Comparison of ENCODE assay signal across 25 cellular contexts in the genomic region with DNA sequence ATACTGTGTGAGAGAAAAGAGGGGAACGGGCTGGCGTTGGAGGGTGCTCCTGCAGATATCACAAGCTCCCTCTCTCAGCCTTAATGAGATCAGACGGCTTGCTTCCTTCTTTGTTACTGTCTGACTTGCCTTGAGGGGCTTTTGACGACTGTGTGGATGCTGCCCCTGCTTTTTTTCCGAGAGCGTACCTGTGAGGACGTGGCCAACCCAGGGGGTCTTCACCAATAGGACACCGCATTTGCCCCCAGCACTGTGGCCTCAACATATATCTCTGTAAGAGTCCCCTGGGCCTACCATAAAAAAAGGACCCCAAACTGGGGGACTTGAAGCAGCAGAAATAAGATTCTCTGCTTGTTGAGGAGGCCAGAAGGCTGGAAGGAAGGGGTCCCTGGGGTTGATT.
"Had no signal": no experiment of that assay in that cellular context is flagged by ENCODE, and none has a peak within 500 bp of the region (broad histone marks: within the 10 kb centered on the region; RNA-seq: fewer than 3 reads in every experiment).

No MANE protein-coding gene starts in this region.

- H3K27ac Mint-ChIP-seq: mesothelial cell of epicardium; natural killer cell treated with Interleukin-12 subunit alpha and Interleukin-12 subunit beta and Interleukin-15 and Interleukin-18, amount 100 ng/mL, for 72 hours; progenitor cell of endocrine pancreas; stimulated activated effector memory CD8-positive, alpha-beta T cell treated with anti-CD3 and anti-CD28 coated beads, Interleukin-12 subunit alpha, Interleukin-12 subunit beta, amount 100 ng/mL, for 72 hours; stimulated activated naive CD8-positive, alpha-beta T cell treated with anti-CD3 and anti-CD28 coated beads, Interleukin-15, Interleukin-2, amounts not matched to agents 100 ng/mL and 50 ng/mL, for 24 hours had no signal

- H2AFZ ChIP-seq: parathyroid adenoma had no signal

- H3K36me3 Mint-ChIP-seq: mesothelial cell of epicardium; naive B cell; natural killer cell treated with Interleukin-12 subunit alpha and Interleukin-12 subunit beta and Interleukin-15 and Interleukin-18, amount 100 ng/mL, for 72 hours; stimulated activated effector memory CD8-positive, alpha-beta T cell treated with anti-CD3 and anti-CD28 coated beads, Interleukin-12 subunit alpha, Interleukin-12 subunit beta, amount 100 ng/mL, for 72 hours had no signal

- H3K27ac ChIP-seq: left lung, lower lobe of right lung, parathyroid adenoma, right atrium auricular region, right lobe of liver, tibial nerve, upper lobe of left lung had no signal

- ATAC-seq: left colon; left lung; lower lobe of right lung; natural killer cell treated with Interleukin-12 subunit alpha and Interleukin-12 subunit beta and Interleukin-15 and Interleukin-18, amount 100 ng/mL, for 72 hours; right lobe of liver; stimulated activated effector memory CD8-positive, alpha-beta T cell treated with anti-CD3 and anti-CD28 coated beads, Interleukin-12 subunit alpha, Interleukin-12 subunit beta, amount 100 ng/mL, for 72 hours had no signal

- H3K4me1 Mint-ChIP-seq: naive B cell; stimulated activated effector memory CD8-positive, alpha-beta T cell treated with anti-CD3 and anti-CD28 coated beads, Interleukin-12 subunit alpha, Interleukin-12 subunit beta, amount 100 ng/mL, for 72 hours had no signal

- H3K9me3 ChIP-seq: left lung, lower lobe of right lung, right atrium auricular region, right lobe of liver, upper lobe of left lung had no signal

- H3K27me3 Mint-ChIP-seq: stimulated activated naive CD8-positive, alpha-beta T cell treated with anti-CD3 and anti-CD28 coated beads, Interleukin-15, Interleukin-2, amounts not matched to agents 100 ng/mL and 50 ng/mL, for 24 hours had no signal

- H3K4me1 ChIP-seq: left lung, lower lobe of right lung, parathyroid adenoma, right atrium auricular region, right lobe of liver, tibial nerve, upper lobe of left lung had no signal

- H3K4me2 ChIP-seq: smooth muscle cell had no signal

- H3K4me3 ChIP-seq: left lung, lower lobe of right lung, right atrium auricular region, right lobe of liver, smooth muscle cell, tibial nerve, upper lobe of left lung had no signal

- H3K9me3 Mint-ChIP-seq: natural killer cell treated with Interleukin-12 subunit alpha and Interleukin-12 subunit beta and Interleukin-15 and Interleukin-18, amount 100 ng/mL, for 72 hours had no signal

- H3K9ac ChIP-seq: parathyroid adenoma had no signal

- H3K79me2 ChIP-seq: parathyroid adenoma had no signal

- DNase-seq: hippocampal formation; kidney; left colon; left lung; lower lobe of right lung; mammary epithelial cell; mesenchymal stem cell; naive B cell; nucleus accumbens; stimulated activated CD4-positive, alpha-beta T cell treated with anti-CD3 and anti-CD28 coated beads, Interleukin-12 subunit alpha, Interleukin-12 subunit beta, amount 100 ng/mL, for 4 hours; stimulated activated CD4-positive, alpha-beta T cell treated with anti-CD3 and anti-CD28 coated beads, Interleukin-15, amount 100 ng/mL, for 24 hours; stimulated activated CD4-positive, alpha-beta T cell treated with anti-CD3 and anti-CD28 coated beads, Interleukin-2, amount 100 ng/mL, for 24 hours; stimulated activated CD4-positive, alpha-beta T cell treated with anti-CD3 and anti-CD28 coated beads, Interleukin-4, amount 100 ng/mL, for 24 hours; stimulated activated naive CD4-positive, alpha-beta T cell; upper lobe of left lung had no signal

- H3K36me3 ChIP-seq: left lung, lower lobe of right lung, right atrium auricular region, right lobe of liver, tibial nerve, upper lobe of left lung had no signal

- H3K4me3 Mint-ChIP-seq: mesothelial cell of epicardium; naive B cell; natural killer cell treated with Interleukin-12 subunit alpha and Interleukin-12 subunit beta and Interleukin-15 and Interleukin-18, amount 100 ng/mL, for 72 hours; stimulated activated effector memory CD8-positive, alpha-beta T cell treated with anti-CD3 and anti-CD28 coated beads, Interleukin-12 subunit alpha, Interleukin-12 subunit beta, amount 100 ng/mL, for 72 hours; stimulated activated naive CD8-positive, alpha-beta T cell treated with anti-CD3 and anti-CD28 coated beads, Interleukin-15, Interleukin-2, amounts not matched to agents 100 ng/mL and 50 ng/mL, for 24 hours had no signal

- H3K27me3 ChIP-seq: right atrium auricular region, right lobe of liver, tibial nerve, upper lobe of left lung had no signal
